Comparison of ENCODE assay signal across 19 cellular contexts in genomic region chr6:165568326-165568725, GRCh38.
DNase-seq lines count a peak whose midpoint lies in the region; TF ChIP-seq lines count a peak whose summit lies in the region.
"Had no signal": no experiment of that assay in that cellular context is flagged by ENCODE, and none has a peak within 500 bp of the region (broad histone marks: within the 10 kb centered on the region; RNA-seq: fewer than 3 reads in every experiment).

No MANE protein-coding gene starts in this region.

- H3K4me2 ChIP-seq in trophoblast cell (ENCODE audit: low read length) = no peak overlapping the region
- no peak overlapping the region for H3K4me2 ChIP-seq in PC-9
- H3K4me2 ChIP-seq: BLaER1 had no signal

- no peak overlapping the region for H3K4ac ChIP-seq in trophoblast cell (ENCODE audit: low read depth, low read length)

- H4K91ac ChIP-seq in trophoblast cell (ENCODE audit: low read depth, low read length) = peak overlapping the region; percentile 47

- peaks cover 2% of the 10 kb centered on the region for H3K79me1 ChIP-seq in trophoblast cell (ENCODE audit: low read length)

- H2BK12ac ChIP-seq in trophoblast cell (ENCODE audit: low read length) = no peak overlapping the region

- H3K27me3 ChIP-seq in trophoblast cell (ENCODE audit: insufficient read depth, low read length) = no peaks in the 10 kb centered on the region
- H3K27me3 ChIP-seq in PC-9 (ENCODE audit: insufficient read depth, low read depth) = no peaks in the 10 kb centered on the region
- no peaks in the 10 kb centered on the region for H3K27me3 ChIP-seq in A673 (replicated peaks; ENCODE audit: insufficient read depth, low read depth, low read length, poor library complexity)
- H3K27me3 ChIP-seq: BLaER1 had no signal

- H3K9me2 ChIP-seq in PC-9 (ENCODE audit: insufficient read depth) = no peaks in the 10 kb centered on the region

- H3K4me1 ChIP-seq in trophoblast cell (ENCODE audit: control insufficient read depth in 1 of 2, insufficient read depth in 2 of 2, low read length in 2 of 2) = peaks cover 0 to 5% of the 10 kb centered on the region in 2 experiments
- peaks cover under 1% of the 10 kb centered on the region for H3K4me1 ChIP-seq in PC-9 (replicated peaks; ENCODE audit: insufficient read depth)
- no peaks in the 10 kb centered on the region for H3K4me1 ChIP-seq in A673 (ENCODE audit: insufficient read depth, low read length, poor library complexity, severe bottlenecking)

- H2AK5ac ChIP-seq in trophoblast cell (ENCODE audit: low read length) = no peak overlapping the region

- CTCF ChIA-PET in PC-9 (lab: Charles Lee) (no interaction called here), A673 (lab: Charles Lee) (no interaction called here)

- BruUV-seq in PC-9 (replicated peaks; lab: Mats Ljungman, UMichigan) (no TSS peak), A673 (replicated peaks; lab: Mats Ljungman, UMichigan) (no TSS peak)

- DNase-seq in COLO829 (ENCODE audit: low spot score) = peak; percentile 9
- DNase-seq in SK-MEL-5 (ENCODE audit: low read depth, low spot score) = peak; percentile 47
- DNase-seq in foreskin melanocyte = peak; percentile 64
- DNase-seq in trophoblast cell = no peak
- DNase-seq in KG1 (lab: John Stamatoyannopoulos, UW) = no peak
- no peak for DNase-seq in PC-9
- no peak for DNase-seq in A673 (ENCODE audit: low spot score)
- DNase-seq in retina = no peak
- DNase-seq: CD4-positive, alpha-beta memory T cell; DMS 273 treated with DMSO at 0.1 percent for 48 hours; DMS53; DND-41; EL had no signal

- H3K27ac ChIP-seq in trophoblast cell (ENCODE audit: low read depth, low read length) (peak overlapping the region; percentile 21), PC-9 (no peak overlapping the region), A673 (ENCODE audit: low read depth, low read length, poor library complexity, severe bottlenecking) (no peak overlapping the region)
- H3K27ac ChIP-seq: 22Rv1, BLaER1, HL-60 had no signal

- H3K4me3 ChIP-seq in trophoblast cell (ENCODE audit: low read depth, low read length) (no peak overlapping the region), PC-9 (no peak overlapping the region), A673 (ENCODE audit: low read depth, low read length, poor library complexity, severe bottlenecking) (no peak overlapping the region)
- H3K4me3 ChIP-seq: A549, BLaER1, GM12878, HAP-1 had no signal

- no peak overlapping the region for H3K9ac ChIP-seq in trophoblast cell (ENCODE audit: low read length)
- H3K9ac ChIP-seq: BLaER1 had no signal

- no peaks in the 10 kb centered on the region for H3K9me3 ChIP-seq in trophoblast cell (ENCODE audit: insufficient read depth, low read depth, low read length)
- H3K9me3 ChIP-seq in PC-9 (ENCODE audit: insufficient read depth, low read depth) = peaks cover 3% of the 10 kb centered on the region; the same call in 1 of the 2 replicates
- H3K9me3 ChIP-seq in A673 (ENCODE audit: low read depth, low read length, poor library complexity, severe bottlenecking) = no peaks in the 10 kb centered on the region
- H3K9me3 ChIP-seq: BLaER1, HAP-1 had no signal

- H3F3A ChIP-seq in PC-9 (ENCODE audit: insufficient read depth, low read depth) = no peaks in the 10 kb centered on the region

- in situ Hi-C loops in SK-MEL-5 (cut with HindIII; ENCODE audit: low pct_unique_long_range_greater_than_20kb, low sequenced_read_pairs) = no loop called here

- TF ChIP-seq CTCF in PC-9 (conservative IDR thresholded peaks at IDR 0.05) = no peak
- no peak for TF ChIP-seq CTCF in A673 (conservative IDR thresholded peaks at IDR 0.05; ENCODE audit: low read depth, low read length)

- no peak overlapping the region for H3K14ac ChIP-seq in trophoblast cell (ENCODE audit: low read length)

- no peak overlapping the region for H4K8ac ChIP-seq in trophoblast cell (ENCODE audit: low read depth, low read length)

- POLR2A ChIA-PET in PC-9 (lab: Charles Lee; ENCODE audit: unreplicated experiment) = no interaction called here
- POLR2A ChIA-PET in A673 (lab: Charles Lee; ENCODE audit: low non-redundant PET) = no interaction called here

- no peak overlapping the region for H2BK120ac ChIP-seq in trophoblast cell (ENCODE audit: insufficient read depth, low read length, poor library complexity)

- H4K20me1 ChIP-seq in PC-9 (ENCODE audit: insufficient read depth) = no peaks in the 10 kb centered on the region
- H4K20me1 ChIP-seq: BLaER1 had no signal

- no peak overlapping the region for H2BK5ac ChIP-seq in trophoblast cell (ENCODE audit: low read depth, low read length, poor library complexity)

- no CpG with 5 or more reads among the region's 2 CpGs for WGBS in trophoblast cell (ENCODE audit: extremely low coverage, insufficient coverage, insufficient read length)

- intact Hi-C loops in PC-9 (cut with micrococcal nuclease; ENCODE audit: unreplicated experiment) = no loop called here
- intact Hi-C loops in A673 (cut with micrococcal nuclease; ENCODE audit: unreplicated experiment) = no loop called here

- no peaks in the 10 kb centered on the region for H3K36me3 ChIP-seq in trophoblast cell (ENCODE audit: control insufficient read depth in 1 of 2, insufficient read depth in 2 of 2, low read length in 2 of 2)
- no peaks in the 10 kb centered on the region for H3K36me3 ChIP-seq in PC-9 (ENCODE audit: low read depth)
- no peaks in the 10 kb centered on the region for H3K36me3 ChIP-seq in A673 (ENCODE audit: insufficient read depth, low read length, poor library complexity, severe bottlenecking)
- H3K36me3 ChIP-seq: BLaER1, HAP-1 had no signal

- H3K79me2 ChIP-seq in trophoblast cell (ENCODE audit: control insufficient read depth, insufficient read depth, low read length, poor library complexity) = no peaks in the 10 kb centered on the region
- H3K79me2 ChIP-seq in PC-9 (ENCODE audit: low read depth) = no peaks in the 10 kb centered on the region

- no peak overlapping the region for H3K23ac ChIP-seq in trophoblast cell (ENCODE audit: low read length)

- H2AFZ ChIP-seq in trophoblast cell (ENCODE audit: insufficient read depth, low read length, poor library complexity) (no peak overlapping the region), PC-9 (no peak overlapping the region)

- H4K12ac ChIP-seq in trophoblast cell (ENCODE audit: low read depth, low read length) = no peak overlapping the region

- no peak overlapping the region for H3K18ac ChIP-seq in trophoblast cell (ENCODE audit: low read length)

Comparison
In these comparisons a context has a peak if more than half of its experiments do, and no peak if none do; other contexts are left out.
1. DNase-seq: peak in COLO829 (single experiment), SK-MEL-5 (single experiment) and foreskin melanocyte (single experiment); none in trophoblast cell (0 of 2), KG1 (single experiment), PC-9 (0 of 2), A673 (single experiment) and retina (single experiment).